In genomic region chr2:120770176-120770575, GRCh38 we compare ENCODE assay signal across 22 cellular contexts. TPM values are rescaled to one million over a fixed set of nuclear protein-coding genes. Genes with fewer than 3 reads are reported as not detected.
DNase-seq lines count a peak whose midpoint lies in the region; ATAC-seq and TF ChIP-seq lines count a peak whose summit lies in the region.
"Had no signal": no experiment of that assay in that cellular context is flagged by ENCODE, and none has a peak within 500 bp of the region (broad histone marks: within the 10 kb centered on the region; RNA-seq: fewer than 3 reads in every experiment).

No MANE protein-coding gene starts in this region.

- no TSS peak for BruUV-seq in A673 (replicated peaks; lab: Mats Ljungman, UMichigan)

- DNase-seq in activated effector memory CD4-positive, alpha-beta T cell treated with anti-CD3 and anti-CD28 coated beads, Interleukin-2, amount 50 U/mL, for 16 hours: peak; percentile 33
- DNase-seq in activated effector memory CD4-positive, alpha-beta T cell treated with Interleukin-2 at 50 U/mL for 16 hours: no peak
- DNase-seq in cardiac septum (ENCODE audit: low spot score) (peak; percentile 64), mucosa of descending colon (peak in 2 of 3 donors; percentile 12 to 17), uterus (peak; percentile 7 to 14), A673 (ENCODE audit: low spot score) (no peak), NCI-H748 (lab: John Stamatoyannopoulos, UW; ENCODE audit: unreplicated experiment) (no peak)
- DNase-seq: activated CD4-positive, alpha-beta memory T cell treated with anti-CD3 and anti-CD28 coated beads, Interleukin-2, amount 10 ng/mL, durations not matched to agents 7 days and 5 days; activated CD4-positive, alpha-beta T cell treated with anti-CD3 and anti-CD28 coated beads for 1 hour; activated naive CD8-positive, alpha-beta T cell treated with anti-CD3 and anti-CD28 coated beads, Interleukin-2, amount 10 ng/mL, durations not matched to agents 7 days and 5 days; DMS 273 treated with DMSO at 0.1 percent for 48 hours; KG1; MG63; NCI-H2029 treated with DMSO at 0.1 percent for 48 hours; NCI-H226; NCI-H748 treated with DMSO at 0.1 percent for 48 hours; stimulated activated naive CD8-positive, alpha-beta T cell treated with anti-CD3 and anti-CD28 coated beads, Interleukin-15, amount 100 ng/mL, for 72 hours; thyroid gland had no signal

- no peak overlapping the region for H3K27ac ChIP-seq in uterus
- H3K27ac ChIP-seq in A673 (ENCODE audit: low read depth, low read length, poor library complexity, severe bottlenecking): no peak overlapping the region
- H3K27ac ChIP-seq: thyroid gland had no signal

- TF ChIP-seq CTCF in mucosa of descending colon (IDR thresholded peaks at IDR 0.05) (no peak), uterus (IDR thresholded peaks at IDR 0.05) (no peak), A673 (conservative IDR thresholded peaks at IDR 0.05; ENCODE audit: low read depth, low read length) (no peak)

- no peaks in the 10 kb centered on the region for H3K9me3 ChIP-seq in mucosa of descending colon
- no peaks in the 10 kb centered on the region for H3K9me3 ChIP-seq in uterus
- H3K9me3 ChIP-seq in A673 (ENCODE audit: low read depth, low read length, poor library complexity, severe bottlenecking): no peaks in the 10 kb centered on the region
- H3K9me3 ChIP-seq: gastroesophageal sphincter, MG63, thyroid gland had no signal

- ATAC-seq in mucosa of descending colon (no peak), GM18502 (IDR thresholded peaks at IDR 0.05; ENCODE audit: poor library complexity, unreplicated experiment) (no peak)
- ATAC-seq: gastroesophageal sphincter; stimulated activated naive CD8-positive, alpha-beta T cell treated with anti-CD3 and anti-CD28 coated beads, Interleukin-15, amount 100 ng/mL, for 72 hours had no signal

- CTCF ChIA-PET in A673 (lab: Charles Lee): no interaction called here

- no peak for TF ChIP-seq POLR2A in uterus (IDR thresholded peaks at IDR 0.05)

- POLR2A ChIA-PET in A673 (lab: Charles Lee; ENCODE audit: low non-redundant PET): interaction anchor here (0.6 kb wide), 1 partner anchor 22 kb away, joined by 3 read pairs; no protein-coding TSS in a partner anchor

- no peaks in the 10 kb centered on the region for H3K27me3 ChIP-seq in uterus
- no peaks in the 10 kb centered on the region for H3K27me3 ChIP-seq in A673 (replicated peaks; ENCODE audit: insufficient read depth, low read depth, low read length, poor library complexity)
- H3K27me3 ChIP-seq: gastroesophageal sphincter, MG63, thyroid gland had no signal

- no peaks in the 10 kb centered on the region for H3K4me1 ChIP-seq in mucosa of descending colon (ENCODE audit: low read depth)
- peaks cover 17 to 24% of the 10 kb centered on the region in 2 donors for H3K4me1 ChIP-seq in uterus
- peaks cover 29% of the 10 kb centered on the region for H3K4me1 ChIP-seq in A673 (ENCODE audit: insufficient read depth, low read length, poor library complexity, severe bottlenecking)

- intact Hi-C loops in cardiac septum (cut with DNase I) (no loop called here), mucosa of descending colon (cut with DNase I, micrococcal nuclease) (no loop called here), uterus (cut with DNase I; ENCODE audit: low total_unique reads) (no loop called here), A673 (cut with micrococcal nuclease; ENCODE audit: unreplicated experiment) (no loop called here)

- no peaks in the 10 kb centered on the region for H3K36me3 ChIP-seq in mucosa of descending colon (ENCODE audit: low read depth)
- H3K36me3 ChIP-seq in uterus: no peaks in the 10 kb centered on the region
- H3K36me3 ChIP-seq in A673 (ENCODE audit: insufficient read depth, low read length, poor library complexity, severe bottlenecking): no peaks in the 10 kb centered on the region
- H3K36me3 ChIP-seq: gastroesophageal sphincter, MG63, thyroid gland had no signal

- H3K4me3 ChIP-seq in mucosa of descending colon (no peak overlapping the region), uterus (no peak overlapping the region), A673 (ENCODE audit: low read depth, low read length, poor library complexity, severe bottlenecking) (no peak overlapping the region)
- H3K4me3 ChIP-seq: gastroesophageal sphincter, MG63, thyroid gland had no signal

RNA-seq across cellular contexts. Expression of gene GLI2, which starts 34.5 kb away (rescaled TPM):
- total RNA-seq in cardiac septum (1.8 TPM), mucosa of descending colon (1 to 10 TPM; 1.0 to 7.3 (median 1.3) TPM), uterus (10 to 100 TPM in 2 of 4 donors, 1 to 10 TPM in 2; 2.9 to 23.6 (median 12.9) TPM), A673 (2021) (8.1 and 10.4 TPM in 2 replicates)
- total RNA-seq: B cell; CD8-positive, alpha-beta memory T cell had no signal

Comparison
In these comparisons a context has a peak if more than half of its experiments do, and no peak if none do; other contexts are left out.
1. DNase-seq: peak in activated effector memory CD4-positive, alpha-beta T cell treated with anti-CD3 and anti-CD28 coated beads, Interleukin-2, amount 50 U/mL, for 16 hours (single experiment), cardiac septum (single experiment), mucosa of descending colon (2 of 3) and uterus (2 of 2); none in activated effector memory CD4-positive, alpha-beta T cell treated with Interleukin-2 at 50 U/mL for 16 hours (single experiment), A673 (single experiment) and NCI-H748 (single experiment).